ENCODE assay signal across 23 cellular contexts in genomic region chr11:82356316-82356715, GRCh38.
A peak's percentile ranks its signal among the peaks of the same experiment; 100 is the strongest.
DNase-seq lines count a peak whose midpoint lies in the region; ATAC-seq and FAIRE-seq lines count a peak whose summit lies in the region.
"Had no signal": no experiment of that assay in that cellular context is flagged by ENCODE, and none has a peak within 500 bp of the region (broad histone marks: within the 10 kb centered on the region; RNA-seq: fewer than 3 reads in every experiment).

No MANE protein-coding gene starts in this region.

- ATAC-seq in GM21529 (IDR thresholded peaks at IDR 0.05; ENCODE audit: unreplicated experiment): no peak
- ATAC-seq: A549, HCT116, HepG2, PC-3, Right ventricle myocardium inferior, SK-N-SH treated with all-trans-retinoic acid at 6 μM for 48 hours had no signal

- DNase-seq in M059J (ENCODE audit: low read depth) (peak; percentile 1), RKO (ENCODE audit: low spot score) (peak; percentile 6), foreskin melanocyte (peak; percentile 11), urothelium cell line (ENCODE audit: low spot score) (peak; percentile 53), nucleus accumbens (lab: John Stamatoyannopoulos, UW) (no peak)
- no peak for DNase-seq in activated CD4-positive, CD25-positive, alpha-beta regulatory T cell treated with anti-CD3 and anti-CD28 coated beads, Interleukin-2, amount 50 U/mL, for 72 hours
- DNase-seq: AML-193; CD4-positive, alpha-beta T cell; Karpas-422; MV-4-11; NCI-H1105; NCI-H1436 treated with DMSO at 0.1 percent for 48 hours; NCI-H1930; NCI-H526 treated with DMSO at 0.1 percent for 48 hours; PC-3 had no signal

- FAIRE-seq in urothelium cell line (lab: Jason Lieb, UNC): no peak
- FAIRE-seq: A549, D721Med, H1, HepG2 had no signal

Comparison
In these comparisons a context has a peak if more than half of its experiments do, and no peak if none do; other contexts are left out.
1. DNase-seq: peak in M059J (single experiment), RKO (single experiment), foreskin melanocyte (single experiment) and urothelium cell line (single experiment); none in activated CD4-positive, CD25-positive, alpha-beta regulatory T cell treated with anti-CD3 and anti-CD28 coated beads, Interleukin-2, amount 50 U/mL, for 72 hours (single experiment) and nucleus accumbens (0 of 56).